1 cellular context compared by ENCODE assay signal in the genomic region with DNA sequence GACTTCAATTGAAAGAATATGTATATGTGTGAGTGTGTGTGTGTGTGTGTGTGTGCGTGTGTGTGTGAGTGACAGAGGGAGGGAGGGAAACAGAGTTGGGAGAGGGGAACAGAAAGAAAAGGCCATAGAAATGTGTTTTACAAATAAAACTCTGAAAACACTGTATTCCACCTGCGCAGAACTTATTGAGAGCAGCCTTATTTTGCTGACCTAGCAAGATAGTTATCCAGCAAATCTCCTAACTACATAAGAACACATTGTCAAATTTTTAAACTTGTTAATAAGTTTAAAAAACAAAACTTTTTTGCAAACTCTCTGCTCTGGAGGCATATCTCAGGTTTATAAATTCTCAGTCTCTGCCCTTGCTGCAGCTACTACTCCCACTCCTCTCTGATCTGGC.
TF ChIP-seq lines count a peak whose summit lies in the region.

No MANE protein-coding gene starts in this region.

TF ChIP-seq in K562, 482 proteins besides CTCF, POLR2A, EP300 and RAD21 (continued from another document):
- TF ChIP-seq RBBP5 (IDR thresholded peaks at IDR 0.05; ENCODE audit: borderline replicate concordance, insufficient read depth, low read length, poor library complexity, severe bottlenecking): no peak
- peak; percentile 75 for TF ChIP-seq MAFF (IDR thresholded peaks at IDR 0.05; ENCODE audit: low read length)
- TF ChIP-seq ZNF316 (IDR thresholded peaks at IDR 0.05): peak; percentile 86
- TF ChIP-seq RFX1 (IDR thresholded peaks at IDR 0.05): no peak
- peak; percentile 74 for TF ChIP-seq MAFK (IDR thresholded peaks at IDR 0.05; ENCODE audit: low read length)
